In genomic region chr1:223233410-223234163, GRCh38 we compare ENCODE assay signal across 11 cellular contexts.
DNase-seq lines count a peak whose midpoint lies in the region; ATAC-seq and TF ChIP-seq lines count a peak whose summit lies in the region.
"Had no signal": no experiment of that assay in that cellular context is flagged by ENCODE, and none has a peak within 500 bp of the region (broad histone marks: within the 10 kb centered on the region; RNA-seq: fewer than 3 reads in every experiment).

No MANE protein-coding gene starts in this region.

- no peaks in the 10 kb centered on the region for H3K27me3 ChIP-seq in A673 (replicated peaks; ENCODE audit: insufficient read depth, low read depth, low read length, poor library complexity)
- no peaks in the 10 kb centered on the region for H3K27me3 ChIP-seq in kidney epithelial cell (ENCODE audit: control insufficient read depth, insufficient read depth, low read length)

- H3K36me3 ChIP-seq in A673 (ENCODE audit: insufficient read depth, low read length, poor library complexity, severe bottlenecking): no peaks in the 10 kb centered on the region
- no peaks in the 10 kb centered on the region for H3K36me3 ChIP-seq in kidney epithelial cell (ENCODE audit: control insufficient read depth, insufficient read depth, low read length)

- DNase-seq in A673 (ENCODE audit: low spot score) (peak; percentile 19), HPDE6-E6E7 (ENCODE audit: extremely low spot score) (peak; percentile 92), astrocyte of the spinal cord (ENCODE audit: low read depth, low spot score) (peak; percentile 90), kidney epithelial cell (ENCODE audit: low read depth) (peak; percentile 66), iPS-NIHi7 (ENCODE audit: extremely low spot score) (no peak)
- DNase-seq: cortex of kidney; MV-4-11; stimulated activated CD4-positive, alpha-beta T cell treated with anti-CD3 and anti-CD28 coated beads, Interleukin-12 subunit alpha, Interleukin-12 subunit beta, amount 100 ng/mL, for 4 hours had no signal

- BruUV-seq in A673 (replicated peaks; lab: Mats Ljungman, UMichigan): no TSS peak

- ATAC-seq in GM19328 (IDR thresholded peaks at IDR 0.05; ENCODE audit: unreplicated experiment): no peak
- no peak for ATAC-seq in HG02970 (IDR thresholded peaks at IDR 0.05; ENCODE audit: low FRiP score, unreplicated experiment)
- ATAC-seq in GM21825 (IDR thresholded peaks at IDR 0.05; ENCODE audit: unreplicated experiment): no peak

- intact Hi-C loops in A673 (cut with micrococcal nuclease; ENCODE audit: unreplicated experiment): no loop called here

- CTCF ChIA-PET in A673 (lab: Charles Lee): no interaction called here

- TF ChIP-seq CTCF in A673 (conservative IDR thresholded peaks at IDR 0.05; ENCODE audit: low read depth, low read length) (no peak), astrocyte of the spinal cord (IDR thresholded peaks at IDR 0.05; ENCODE audit: low read depth, low read length) (no peak), kidney epithelial cell (IDR thresholded peaks at IDR 0.05; ENCODE audit: insufficient read depth, low read length, poor library complexity, severe bottlenecking) (no peak)

- in situ Hi-C loops in astrocyte of the spinal cord (cut with HindIII; ENCODE audit: low sequenced_read_pairs): no loop called here

- H3K4me3 ChIP-seq in A673 (ENCODE audit: low read depth, low read length, poor library complexity, severe bottlenecking): no peak overlapping the region
- no peak overlapping the region for H3K4me3 ChIP-seq in astrocyte of the spinal cord (ENCODE audit: low read depth, low read length)
- no peak overlapping the region for H3K4me3 ChIP-seq in kidney epithelial cell (ENCODE audit: low read depth, low read length)

- no peak overlapping the region for H3K27ac ChIP-seq in A673 (ENCODE audit: low read depth, low read length, poor library complexity, severe bottlenecking)

- H3K9me3 ChIP-seq in A673 (ENCODE audit: low read depth, low read length, poor library complexity, severe bottlenecking): no peaks in the 10 kb centered on the region

- POLR2A ChIA-PET in A673 (lab: Charles Lee; ENCODE audit: low non-redundant PET): no interaction called here

- no peaks in the 10 kb centered on the region for H3K4me1 ChIP-seq in A673 (ENCODE audit: insufficient read depth, low read length, poor library complexity, severe bottlenecking)
